ENCODE assay signal across 1 cellular context in the genomic region with DNA sequence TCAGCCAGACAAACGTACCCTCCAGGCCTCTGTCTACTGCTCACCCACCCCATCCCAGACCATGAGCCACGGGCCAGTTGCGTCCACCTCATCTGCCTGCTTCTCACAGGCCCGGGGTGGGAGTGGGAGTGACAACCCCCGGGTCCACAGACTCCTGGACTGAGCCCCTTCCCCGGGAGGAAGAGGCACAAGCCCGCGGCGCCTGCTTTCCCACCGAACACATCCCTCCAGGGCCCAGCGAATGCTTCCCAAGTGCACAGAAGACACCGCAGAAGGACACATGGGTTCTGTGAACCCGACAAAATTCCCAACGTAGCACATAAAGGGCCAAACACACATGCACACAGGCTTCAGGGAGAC.
TF ChIP-seq lines count a peak whose summit lies in the region.

No MANE protein-coding gene starts in this region.

TF ChIP-seq in H1, 55 proteins besides CTCF, POLR2A, EP300 and RAD21:
- TF ChIP-seq CTBP2 (IDR thresholded peaks at IDR 0.05; ENCODE audit: borderline replicate concordance, insufficient read depth, insufficient read length, low read length) (no peak), SP4 (IDR thresholded peaks at IDR 0.05; ENCODE audit: low read length) (no peak), PHF8 (conservative IDR thresholded peaks at IDR 0.05; ENCODE audit: low read depth, low read length) (no peak), SP1 (IDR thresholded peaks at IDR 0.05; ENCODE audit: low read depth, low read length) (no peak), BCL11A (IDR thresholded peaks at IDR 0.05; ENCODE audit: low read depth in 2 of 2, low read length in 2 of 2) (no peak), SP2 (IDR thresholded peaks at IDR 0.05; ENCODE audit: low read length) (no peak), KDM5A (IDR thresholded peaks at IDR 0.05; ENCODE audit: low read length) (no peak), ASH2L (IDR thresholded peaks at IDR 0.05; ENCODE audit: low read length) (no peak), EZH2 (IDR thresholded peaks at IDR 0.05; ENCODE audit: low read depth, low read length, severe bottlenecking) (no peak), SIX5 (IDR thresholded peaks at IDR 0.05; ENCODE audit: low read depth, low read length) (no peak), GABPA (IDR thresholded peaks at IDR 0.05; ENCODE audit: borderline replicate concordance, insufficient read depth, low read length) (no peak), SIRT6 (IDR thresholded peaks at IDR 0.05; ENCODE audit: low read length) (no peak), CEBPB (IDR thresholded peaks at IDR 0.05; ENCODE audit: low read depth, low read length) (no peak)
- TF ChIP-seq, protein P1, sequence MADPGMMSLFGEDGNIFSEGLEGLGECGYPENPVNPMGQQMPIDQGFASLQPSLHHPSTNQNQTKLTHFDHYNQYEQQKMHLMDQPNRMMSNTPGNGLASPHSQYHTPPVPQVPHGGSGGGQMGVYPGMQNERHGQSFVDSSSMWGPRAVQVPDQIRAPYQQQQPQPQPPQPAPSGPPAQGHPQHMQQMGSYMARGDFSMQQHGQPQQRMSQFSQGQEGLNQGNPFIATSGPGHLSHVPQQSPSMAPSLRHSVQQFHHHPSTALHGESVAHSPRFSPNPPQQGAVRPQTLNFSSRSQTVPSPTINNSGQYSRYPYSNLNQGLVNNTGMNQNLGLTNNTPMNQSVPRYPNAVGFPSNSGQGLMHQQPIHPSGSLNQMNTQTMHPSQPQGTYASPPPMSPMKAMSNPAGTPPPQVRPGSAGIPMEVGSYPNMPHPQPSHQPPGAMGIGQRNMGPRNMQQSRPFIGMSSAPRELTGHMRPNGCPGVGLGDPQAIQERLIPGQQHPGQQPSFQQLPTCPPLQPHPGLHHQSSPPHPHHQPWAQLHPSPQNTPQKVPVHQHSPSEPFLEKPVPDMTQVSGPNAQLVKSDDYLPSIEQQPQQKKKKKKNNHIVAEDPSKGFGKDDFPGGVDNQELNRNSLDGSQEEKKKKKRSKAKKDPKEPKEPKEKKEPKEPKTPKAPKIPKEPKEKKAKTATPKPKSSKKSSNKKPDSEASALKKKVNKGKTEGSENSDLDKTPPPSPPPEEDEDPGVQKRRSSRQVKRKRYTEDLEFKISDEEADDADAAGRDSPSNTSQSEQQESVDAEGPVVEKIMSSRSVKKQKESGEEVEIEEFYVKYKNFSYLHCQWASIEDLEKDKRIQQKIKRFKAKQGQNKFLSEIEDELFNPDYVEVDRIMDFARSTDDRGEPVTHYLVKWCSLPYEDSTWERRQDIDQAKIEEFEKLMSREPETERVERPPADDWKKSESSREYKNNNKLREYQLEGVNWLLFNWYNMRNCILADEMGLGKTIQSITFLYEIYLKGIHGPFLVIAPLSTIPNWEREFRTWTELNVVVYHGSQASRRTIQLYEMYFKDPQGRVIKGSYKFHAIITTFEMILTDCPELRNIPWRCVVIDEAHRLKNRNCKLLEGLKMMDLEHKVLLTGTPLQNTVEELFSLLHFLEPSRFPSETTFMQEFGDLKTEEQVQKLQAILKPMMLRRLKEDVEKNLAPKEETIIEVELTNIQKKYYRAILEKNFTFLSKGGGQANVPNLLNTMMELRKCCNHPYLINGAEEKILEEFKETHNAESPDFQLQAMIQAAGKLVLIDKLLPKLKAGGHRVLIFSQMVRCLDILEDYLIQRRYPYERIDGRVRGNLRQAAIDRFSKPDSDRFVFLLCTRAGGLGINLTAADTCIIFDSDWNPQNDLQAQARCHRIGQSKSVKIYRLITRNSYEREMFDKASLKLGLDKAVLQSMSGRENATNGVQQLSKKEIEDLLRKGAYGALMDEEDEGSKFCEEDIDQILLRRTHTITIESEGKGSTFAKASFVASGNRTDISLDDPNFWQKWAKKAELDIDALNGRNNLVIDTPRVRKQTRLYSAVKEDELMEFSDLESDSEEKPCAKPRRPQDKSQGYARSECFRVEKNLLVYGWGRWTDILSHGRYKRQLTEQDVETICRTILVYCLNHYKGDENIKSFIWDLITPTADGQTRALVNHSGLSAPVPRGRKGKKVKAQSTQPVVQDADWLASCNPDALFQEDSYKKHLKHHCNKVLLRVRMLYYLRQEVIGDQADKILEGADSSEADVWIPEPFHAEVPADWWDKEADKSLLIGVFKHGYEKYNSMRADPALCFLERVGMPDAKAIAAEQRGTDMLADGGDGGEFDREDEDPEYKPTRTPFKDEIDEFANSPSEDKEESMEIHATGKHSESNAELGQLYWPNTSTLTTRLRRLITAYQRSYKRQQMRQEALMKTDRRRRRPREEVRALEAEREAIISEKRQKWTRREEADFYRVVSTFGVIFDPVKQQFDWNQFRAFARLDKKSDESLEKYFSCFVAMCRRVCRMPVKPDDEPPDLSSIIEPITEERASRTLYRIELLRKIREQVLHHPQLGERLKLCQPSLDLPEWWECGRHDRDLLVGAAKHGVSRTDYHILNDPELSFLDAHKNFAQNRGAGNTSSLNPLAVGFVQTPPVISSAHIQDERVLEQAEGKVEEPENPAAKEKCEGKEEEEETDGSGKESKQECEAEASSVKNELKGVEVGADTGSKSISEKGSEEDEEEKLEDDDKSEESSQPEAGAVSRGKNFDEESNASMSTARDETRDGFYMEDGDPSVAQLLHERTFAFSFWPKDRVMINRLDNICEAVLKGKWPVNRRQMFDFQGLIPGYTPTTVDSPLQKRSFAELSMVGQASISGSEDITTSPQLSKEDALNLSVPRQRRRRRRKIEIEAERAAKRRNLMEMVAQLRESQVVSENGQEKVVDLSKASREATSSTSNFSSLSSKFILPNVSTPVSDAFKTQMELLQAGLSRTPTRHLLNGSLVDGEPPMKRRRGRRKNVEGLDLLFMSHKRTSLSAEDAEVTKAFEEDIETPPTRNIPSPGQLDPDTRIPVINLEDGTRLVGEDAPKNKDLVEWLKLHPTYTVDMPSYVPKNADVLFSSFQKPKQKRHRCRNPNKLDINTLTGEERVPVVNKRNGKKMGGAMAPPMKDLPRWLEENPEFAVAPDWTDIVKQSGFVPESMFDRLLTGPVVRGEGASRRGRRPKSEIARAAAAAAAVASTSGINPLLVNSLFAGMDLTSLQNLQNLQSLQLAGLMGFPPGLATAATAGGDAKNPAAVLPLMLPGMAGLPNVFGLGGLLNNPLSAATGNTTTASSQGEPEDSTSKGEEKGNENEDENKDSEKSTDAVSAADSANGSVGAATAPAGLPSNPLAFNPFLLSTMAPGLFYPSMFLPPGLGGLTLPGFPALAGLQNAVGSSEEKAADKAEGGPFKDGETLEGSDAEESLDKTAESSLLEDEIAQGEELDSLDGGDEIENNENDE (IDR thresholded peaks at IDR 0.05; ENCODE audit: insufficient replicate concordance, low read length): no peak
TF ChIP-seq in H1: peak in this region for 0.
